Comparison of ENCODE assay signal across 31 cellular contexts in the genomic region with DNA sequence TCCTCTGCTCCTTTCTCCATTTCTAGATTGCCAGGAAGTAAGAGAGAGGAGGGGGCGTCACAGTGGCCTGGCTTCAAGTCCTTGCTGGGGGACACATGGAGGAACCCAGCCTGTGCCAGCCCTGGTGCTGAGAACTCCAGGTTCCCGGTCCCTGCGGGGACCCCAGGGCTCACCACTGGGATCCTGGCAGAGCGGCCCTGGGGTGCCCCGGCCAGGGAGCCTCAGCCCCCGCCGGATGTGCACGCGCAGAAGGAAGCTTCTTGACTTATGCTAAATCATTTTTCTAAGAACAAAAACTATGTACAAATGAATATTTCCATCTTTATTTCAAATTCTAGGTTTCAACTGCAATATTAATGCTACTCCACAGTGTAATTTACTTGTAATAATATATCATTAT.
"Had no signal": no experiment of that assay in that cellular context is flagged by ENCODE, and none has a peak within 500 bp of the region (broad histone marks: within the 10 kb centered on the region; RNA-seq: fewer than 3 reads in every experiment).

No MANE protein-coding gene starts in this region.

- H3K4me3 ChIP-seq: adrenal gland, body of pancreas, esophagus muscularis mucosa, gastrocnemius medialis had no signal

- H3K4me1 ChIP-seq: adrenal gland, body of pancreas, gastrocnemius medialis had no signal

- H3K27ac Mint-ChIP-seq: activated CD4-positive, alpha-beta memory T cell treated with anti-CD3 and anti-CD28 coated beads for 36 hours; activated CD4-positive, alpha-beta T cell treated with anti-CD3 and anti-CD28 coated beads for 36 hours; activated CD4-positive, alpha-beta T cell treated with anti-CD3 and anti-CD28 coated beads, Interleukin-2, amount 10 ng/mL, durations not matched to agents 24 days and 14 days; activated CD8-positive, alpha-beta memory T cell treated with anti-CD3 and anti-CD28 coated beads, Interleukin-2, amount 10 ng/mL, durations not matched to agents 7 days and 5 days; activated CD8-positive, alpha-beta T cell treated with anti-CD3 and anti-CD28 coated beads, Interleukin-2, amount 10 ng/mL, durations not matched to agents 7 days and 5 days; activated naive CD4-positive, alpha-beta T cell treated with anti-CD3 and anti-CD28 coated beads, Interleukin-2, amount 50 U/mL, for 24 hours; activated naive CD8-positive, alpha-beta T cell treated with anti-CD3 and anti-CD28 coated beads for 36 hours; activated naive CD8-positive, alpha-beta T cell treated with anti-CD3 and anti-CD28 coated beads, Interleukin-2, amount 50 U/mL, for 24 hours; activated T-helper 17 cell treated with anti-CD3 and anti-CD28 coated beads, Interleukin-2, amount 50 U/mL, for 72 hours; effector memory CD8-positive, alpha-beta T cell had no signal

- H3K27me3 ChIP-seq: adrenal gland, body of pancreas, esophagus muscularis mucosa, foreskin keratinocyte, gastrocnemius medialis had no signal

- H3K27ac ChIP-seq: adrenal gland, body of pancreas, esophagus muscularis mucosa, foreskin keratinocyte, gastrocnemius medialis had no signal

- H3K4me3 Mint-ChIP-seq: activated CD4-positive, alpha-beta memory T cell treated with anti-CD3 and anti-CD28 coated beads for 36 hours; activated CD4-positive, alpha-beta T cell treated with anti-CD3 and anti-CD28 coated beads for 36 hours; activated CD4-positive, alpha-beta T cell treated with anti-CD3 and anti-CD28 coated beads, Interleukin-2, amount 10 ng/mL, durations not matched to agents 24 days and 14 days; activated CD8-positive, alpha-beta memory T cell treated with anti-CD3 and anti-CD28 coated beads, Interleukin-2, amount 10 ng/mL, durations not matched to agents 7 days and 5 days; activated CD8-positive, alpha-beta T cell treated with anti-CD3 and anti-CD28 coated beads, Interleukin-2, amount 10 ng/mL, durations not matched to agents 7 days and 5 days; activated naive CD4-positive, alpha-beta T cell treated with anti-CD3 and anti-CD28 coated beads, Interleukin-2, amount 50 U/mL, for 24 hours; activated naive CD8-positive, alpha-beta T cell treated with anti-CD3 and anti-CD28 coated beads for 36 hours; activated naive CD8-positive, alpha-beta T cell treated with anti-CD3 and anti-CD28 coated beads, Interleukin-2, amount 50 U/mL, for 24 hours; activated T-helper 17 cell treated with anti-CD3 and anti-CD28 coated beads, Interleukin-2, amount 50 U/mL, for 72 hours; effector memory CD8-positive, alpha-beta T cell had no signal

- H3K36me3 Mint-ChIP-seq: activated CD4-positive, alpha-beta memory T cell treated with anti-CD3 and anti-CD28 coated beads for 36 hours; activated CD8-positive, alpha-beta memory T cell treated with anti-CD3 and anti-CD28 coated beads, Interleukin-2, amount 10 ng/mL, durations not matched to agents 7 days and 5 days; activated naive CD4-positive, alpha-beta T cell treated with anti-CD3 and anti-CD28 coated beads, Interleukin-2, amount 50 U/mL, for 24 hours; activated naive CD8-positive, alpha-beta T cell treated with anti-CD3 and anti-CD28 coated beads for 36 hours had no signal

- H3K4me1 Mint-ChIP-seq: activated CD4-positive, alpha-beta T cell treated with anti-CD3 and anti-CD28 coated beads for 36 hours; activated naive CD4-positive, alpha-beta T cell treated with anti-CD3 and anti-CD28 coated beads, Interleukin-2, amount 50 U/mL, for 24 hours; activated naive CD8-positive, alpha-beta T cell treated with anti-CD3 and anti-CD28 coated beads for 36 hours; activated T-helper 17 cell treated with anti-CD3 and anti-CD28 coated beads, Interleukin-2, amount 50 U/mL, for 72 hours had no signal

- ATAC-seq: activated CD4-positive, alpha-beta T cell treated with anti-CD3 and anti-CD28 coated beads for 36 hours; activated CD8-positive, alpha-beta memory T cell treated with anti-CD3 and anti-CD28 coated beads, Interleukin-2, amount 10 ng/mL, durations not matched to agents 7 days and 5 days; activated CD8-positive, alpha-beta T cell treated with anti-CD3 and anti-CD28 coated beads, Interleukin-2, amount 10 ng/mL, durations not matched to agents 7 days and 5 days; activated naive CD8-positive, alpha-beta T cell treated with anti-CD3 and anti-CD28 coated beads, Interleukin-2, amount 50 U/mL, for 24 hours; activated T-helper 17 cell treated with anti-CD3 and anti-CD28 coated beads, Interleukin-2, amount 50 U/mL, for 72 hours; body of pancreas; foreskin keratinocyte; gastrocnemius medialis had no signal

- H3K9me3 ChIP-seq: adrenal gland, body of pancreas, esophagus muscularis mucosa, gastrocnemius medialis had no signal

- H3K9me3 Mint-ChIP-seq: activated CD4-positive, alpha-beta memory T cell treated with anti-CD3 and anti-CD28 coated beads for 36 hours; activated naive CD4-positive, alpha-beta T cell treated with anti-CD3 and anti-CD28 coated beads, Interleukin-2, amount 50 U/mL, for 24 hours; activated T-helper 17 cell treated with anti-CD3 and anti-CD28 coated beads, Interleukin-2, amount 50 U/mL, for 72 hours; effector memory CD8-positive, alpha-beta T cell had no signal

- H3K27me3 Mint-ChIP-seq: activated naive CD4-positive, alpha-beta T cell treated with anti-CD3 and anti-CD28 coated beads, Interleukin-2, amount 50 U/mL, for 24 hours had no signal

- H3K36me3 ChIP-seq: adrenal gland, esophagus muscularis mucosa, gastrocnemius medialis had no signal

- DNase-seq: activated CD4-positive, alpha-beta memory T cell treated with anti-CD3 and anti-CD28 coated beads for 36 hours; activated CD4-positive, alpha-beta T cell treated with anti-CD3 and anti-CD28 coated beads for 36 hours; activated CD4-positive, alpha-beta T cell treated with anti-CD3 and anti-CD28 coated beads, Interleukin-2, amount 10 ng/mL, durations not matched to agents 24 days and 14 days; activated CD4-positive, CD25-positive, alpha-beta regulatory T cell; activated CD4-positive, CD25-positive, alpha-beta regulatory T cell treated with anti-CD3 and anti-CD28 coated beads, Interleukin-2, amount 50 U/mL, for 72 hours; activated CD8-positive, alpha-beta memory T cell treated with anti-CD3 and anti-CD28 coated beads, Interleukin-2, amount 10 ng/mL, durations not matched to agents 7 days and 5 days; activated CD8-positive, alpha-beta memory T cell treated with anti-CD3 and anti-CD28 coated beads, Interleukin-2, amount 50 U/mL, for 4 hours; activated CD8-positive, alpha-beta T cell treated with anti-CD3 and anti-CD28 coated beads, Interleukin-2, amount 10 ng/mL, durations not matched to agents 7 days and 5 days; activated effector memory CD4-positive, alpha-beta T cell treated with Interleukin-2 at 50 U/mL for 16 hours; activated gamma-delta T cell treated with Interleukin-2 at 50 U/mL for 16 hours; activated naive CD4-positive, alpha-beta T cell treated with Interleukin-2 at 50 U/mL for 16 hours; activated naive CD8-positive, alpha-beta T cell treated with anti-CD3 and anti-CD28 coated beads for 36 hours; activated naive CD8-positive, alpha-beta T cell treated with anti-CD3 and anti-CD28 coated beads, Interleukin-2, amount 50 U/mL, for 24 hours; activated T-cell treated with anti-CD3 and anti-CD28 coated beads, Interleukin-2, amount 50 U/mL, for 1 hour; adrenal gland; amygdala; aorta; body of pancreas; caudate nucleus; cortex of kidney; dermis blood vessel endothelial cell; effector CD4-positive, alpha-beta T cell; effector memory CD8-positive, alpha-beta T cell; erythroblast; foreskin keratinocyte; gastrocnemius medialis; glutamatergic neuron; T-helper 2 cell had no signal
